Comparison of ENCODE assay signal across 23 cellular contexts in the genomic region with DNA sequence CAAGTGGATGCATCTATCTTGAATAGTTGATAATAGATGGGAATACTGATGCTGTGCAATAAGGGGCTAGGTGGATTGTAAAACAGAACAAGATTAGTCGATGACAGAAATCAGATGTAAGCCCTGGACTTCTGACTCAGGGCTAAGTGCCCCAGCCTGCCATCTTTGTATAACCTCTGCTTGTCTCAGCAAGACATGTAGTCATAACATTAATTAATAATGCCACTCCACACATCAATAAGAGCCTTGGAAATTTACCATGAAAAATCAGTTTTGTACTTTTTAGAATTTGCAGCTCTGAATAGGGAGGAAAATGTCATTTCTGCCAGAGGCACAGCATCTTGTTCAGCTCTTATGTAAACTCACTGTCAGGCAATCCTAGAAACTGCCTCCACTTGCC.
"Had no signal": no experiment of that assay in that cellular context is flagged by ENCODE, and none has a peak within 500 bp of the region (broad histone marks: within the 10 kb centered on the region; RNA-seq: fewer than 3 reads in every experiment).

No MANE protein-coding gene starts in this region.

- ATAC-seq: effector memory CD8-positive, alpha-beta T cell; esophagus mucosa; foreskin keratinocyte; gastroesophageal sphincter had no signal

- H3K27me3 ChIP-seq: colonic mucosa, dorsolateral prefrontal cortex, esophagus squamous epithelium, foreskin keratinocyte, gastrocnemius medialis, gastroesophageal sphincter, heart left ventricle, heart right ventricle, hepatocyte had no signal

- H3K9me3 ChIP-seq: colonic mucosa, esophagus squamous epithelium, gastrocnemius medialis, gastroesophageal sphincter, heart left ventricle, heart right ventricle had no signal

- H2AFZ ChIP-seq: hepatocyte had no signal

- DNase-seq: colonic mucosa; cortex of kidney; dermis blood vessel endothelial cell; effector CD4-positive, alpha-beta T cell; effector CD8-positive, alpha-beta T cell; effector memory CD4-positive, alpha-beta T cell; effector memory CD8-positive, alpha-beta T cell; endodermal cell; erythroblast; esophagus squamous epithelium; foreskin fibroblast; foreskin keratinocyte; foreskin melanocyte; gastrocnemius medialis; glutamatergic neuron; heart right ventricle had no signal

- H3K27ac ChIP-seq: colonic mucosa, coronary artery, epithelial cell of prostate, esophagus squamous epithelium, foreskin keratinocyte, gastrocnemius medialis, gastroesophageal sphincter, heart left ventricle, heart right ventricle, hepatocyte had no signal

- H3K4me3 ChIP-seq: colonic mucosa, coronary artery, dorsolateral prefrontal cortex, esophagus squamous epithelium, gastrocnemius medialis, gastroesophageal sphincter, heart left ventricle, heart right ventricle, hepatocyte had no signal

- H3K36me3 ChIP-seq: colonic mucosa, esophagus squamous epithelium, gastrocnemius medialis, gastroesophageal sphincter, heart left ventricle, heart right ventricle had no signal

- H3K4me2 ChIP-seq: hepatocyte had no signal

- H3K79me2 ChIP-seq: hepatocyte had no signal

- H3K4me1 ChIP-seq: colonic mucosa, foreskin keratinocyte, gastroesophageal sphincter had no signal
